22 cellular contexts compared by ENCODE assay signal in the genomic region with DNA sequence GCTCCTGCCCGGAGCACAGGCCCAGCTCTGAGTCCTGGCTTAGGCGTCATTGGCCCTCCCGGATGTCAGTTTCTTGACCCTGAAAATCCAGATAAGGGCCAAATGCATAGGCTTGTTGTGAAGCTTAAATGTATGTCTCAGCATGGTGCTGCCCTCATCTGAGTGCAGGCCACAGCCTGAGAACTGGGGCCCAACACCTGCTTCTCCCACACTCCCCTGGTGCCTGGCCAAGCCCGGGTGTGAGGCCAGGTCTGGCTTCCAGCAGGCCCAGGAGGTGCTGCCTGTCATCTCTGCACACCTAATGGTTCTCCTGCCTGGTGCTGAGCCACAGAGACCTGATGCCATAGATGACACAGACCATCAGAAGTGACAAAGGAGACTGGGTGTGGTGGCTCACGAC. TPM values are rescaled to one million over a fixed set of nuclear protein-coding genes. Genes with fewer than 3 reads are reported as not detected.
DNase-seq lines count a peak whose midpoint lies in the region; ATAC-seq and TF ChIP-seq lines count a peak whose summit lies in the region.
"Had no signal": no experiment of that assay in that cellular context is flagged by ENCODE, and none has a peak within 500 bp of the region (broad histone marks: within the 10 kb centered on the region; RNA-seq: fewer than 3 reads in every experiment).

No MANE protein-coding gene starts in this region.

- intact Hi-C loops in aorta (cut with DNase I) (no loop called here), lower lobe of right lung (cut with DNase I) (no loop called here)

- H3K9me3 ChIP-seq in T-helper 17 cell (ENCODE audit: control insufficient read depth, low read length, poor library complexity, severe bottlenecking) (no peaks in the 10 kb centered on the region), aorta (ENCODE audit: control insufficient read depth, low read length) (no peaks in the 10 kb centered on the region), lower lobe of right lung (no peaks in the 10 kb centered on the region)
- H3K9me3 ChIP-seq: Peyer's patch, SJCRH30 had no signal

- H3K4me1 Mint-ChIP-seq in activated CD4-positive, alpha-beta T cell treated with anti-CD3 and anti-CD28 coated beads, Interleukin-2, amount 10 ng/mL, durations not matched to agents 7 days and 5 days = peaks cover 51% of the 10 kb centered on the region
- peaks cover 28% of the 10 kb centered on the region for H3K4me1 Mint-ChIP-seq in T-helper 17 cell

- peak overlapping the region; percentile 78 for H3K27ac Mint-ChIP-seq in activated CD4-positive, alpha-beta T cell treated with anti-CD3 and anti-CD28 coated beads, Interleukin-2, amount 10 ng/mL, durations not matched to agents 7 days and 5 days
- H3K27ac Mint-ChIP-seq in T-helper 17 cell = peak overlapping the region; percentile 84

- H3K4me3 ChIP-seq in aorta (ENCODE audit: low read length in 2 of 2) (no peak overlapping the region), lower lobe of right lung (no peak overlapping the region)
- H3K4me3 ChIP-seq: Peyer's patch, SJCRH30 had no signal

- no peak for DNase-seq in activated CD4-positive, alpha-beta T cell treated with anti-CD3 and anti-CD28 coated beads, Interleukin-2, amount 10 ng/mL, durations not matched to agents 7 days and 5 days
- DNase-seq in activated CD4-positive, alpha-beta T cell treated with anti-CD3 and anti-CD28 coated beads, Interleukin-2, amount 50 U/mL, for 48 hours = no peak
- DNase-seq in T-helper 17 cell (no peak), islet precursor cell (peak; percentile 34), aorta (peak; percentile 33 to 62), lower lobe of right lung (no peak)
- DNase-seq: AML-193, DMS53, GF-D8, NCI-H1417, NCI-H1930, NCI-H226, NCI-H510A treated with DMSO at 0.1 percent for 48 hours, NCI-H748 treated with DMSO at 0.1 percent for 48 hours, Peyer's patch, SJCRH30 had no signal

- H3K27me3 ChIP-seq in aorta (ENCODE audit: control insufficient read depth in 1 of 2, insufficient read depth in 2 of 2, low read length in 1 of 2) (no peaks in the 10 kb centered on the region), lower lobe of right lung (ENCODE audit: low read depth) (no peaks in the 10 kb centered on the region)
- H3K27me3 ChIP-seq: Peyer's patch had no signal

- TF ChIP-seq CTCF in lower lobe of right lung (IDR thresholded peaks at IDR 0.05) = no peak

- H3K27ac ChIP-seq in aorta (ENCODE audit: low read depth in 1 of 2, low read length in 2 of 2) (no peak overlapping the region), lower lobe of right lung (no peak overlapping the region)
- H3K27ac ChIP-seq: C4-2B, Peyer's patch, SJCRH30 had no signal

- H3K36me3 ChIP-seq in aorta (ENCODE audit: control insufficient read depth in 1 of 2, insufficient read depth in 2 of 2, low read length in 1 of 2) = no peaks in the 10 kb centered on the region
- peaks cover 33% of the 10 kb centered on the region for H3K36me3 ChIP-seq in lower lobe of right lung
- H3K36me3 ChIP-seq: SJCRH30 had no signal

- no peaks in the 10 kb centered on the region for H3K27me3 Mint-ChIP-seq in activated CD4-positive, alpha-beta T cell treated with anti-CD3 and anti-CD28 coated beads, Interleukin-2, amount 10 ng/mL, durations not matched to agents 7 days and 5 days
- H3K27me3 Mint-ChIP-seq in T-helper 17 cell = no peaks in the 10 kb centered on the region
- H3K27me3 Mint-ChIP-seq: IgD-negative memory B cell had no signal

- CTCF ChIA-PET in activated CD4-positive, alpha-beta T cell treated with anti-CD3 and anti-CD28 coated beads, Interleukin-2, amount 10 ng/mL, durations not matched to agents 7 days and 5 days (lab: Charles Lee) = interaction anchor here (0.5 kb wide), 1 partner anchor 75 kb away, joined by 3 read pairs; no protein-coding TSS in a partner anchor

- peaks cover 42% of the 10 kb centered on the region for H3K36me3 Mint-ChIP-seq in activated CD4-positive, alpha-beta T cell treated with anti-CD3 and anti-CD28 coated beads, Interleukin-2, amount 10 ng/mL, durations not matched to agents 7 days and 5 days (ENCODE audit: low read depth)
- H3K36me3 Mint-ChIP-seq in T-helper 17 cell (ENCODE audit: low read depth) = peaks cover 15% of the 10 kb centered on the region

- ATAC-seq in T-helper 17 cell (no peak), aorta (ENCODE audit: low FRiP score) (no peak), GM18858 (IDR thresholded peaks at IDR 0.05; ENCODE audit: unreplicated experiment) (no peak), lower lobe of right lung (no peak)

- POLR2A ChIA-PET in activated CD4-positive, alpha-beta T cell treated with anti-CD3 and anti-CD28 coated beads, Interleukin-2, amount 10 ng/mL, durations not matched to agents 7 days and 5 days (lab: Charles Lee) = interaction anchor here (0.6 kb wide), 1 partner anchor 102 kb away, joined by 3 read pairs; no protein-coding TSS in a partner anchor

- no peak overlapping the region for H3K4me3 Mint-ChIP-seq in activated CD4-positive, alpha-beta T cell treated with anti-CD3 and anti-CD28 coated beads, Interleukin-2, amount 10 ng/mL, durations not matched to agents 7 days and 5 days
- H3K4me3 Mint-ChIP-seq in T-helper 17 cell = no peak overlapping the region
- H3K4me3 Mint-ChIP-seq: IgD-negative memory B cell had no signal

- H3K9me3 Mint-ChIP-seq in activated CD4-positive, alpha-beta T cell treated with anti-CD3 and anti-CD28 coated beads, Interleukin-2, amount 10 ng/mL, durations not matched to agents 7 days and 5 days = no peaks in the 10 kb centered on the region
- H3K9me3 Mint-ChIP-seq: IgD-negative memory B cell had no signal

- H3K4me1 ChIP-seq in aorta (ENCODE audit: control insufficient read depth in 1 of 2, insufficient read depth in 2 of 2, low read length in 2 of 2) = no peaks in the 10 kb centered on the region
- H3K4me1 ChIP-seq in lower lobe of right lung = no peaks in the 10 kb centered on the region
- H3K4me1 ChIP-seq: Peyer's patch, SJCRH30 had no signal

- WGBS in aorta, 2 donors = 88% methylated on average over 5 of the region's 5 CpGs

RNA-seq across cellular contexts. Expression of gene MX2, which starts 14.0 kb away (rescaled TPM):
- total RNA-seq in activated CD4-positive, alpha-beta T cell treated with anti-CD3 and anti-CD28 coated beads, Interleukin-2, amount 10 ng/mL, durations not matched to agents 7 days and 5 days = 100 to 1,000 TPM; 108 to 117 TPM
- total RNA-seq in T-helper 17 cell (10 to 100 TPM; 86.4 to 97.2 TPM), aorta (10 to 100 TPM; 21.5 to 21.8 TPM), lower lobe of right lung (35.5 TPM)
- 1 to 10 TPM in 1 of 2 donors, under 1 TPM in 1; 0.69 to 3.5 TPM for polyA plus RNA-seq in aorta
- total RNA-seq: SJCRH30 had no signal

RNA-seq across cellular contexts. Expression of gene MX1, which starts 50.2 kb away (rescaled TPM):
- 100 to 1,000 TPM; 722 to 723 TPM for total RNA-seq in activated CD4-positive, alpha-beta T cell treated with anti-CD3 and anti-CD28 coated beads, Interleukin-2, amount 10 ng/mL, durations not matched to agents 7 days and 5 days
- total RNA-seq in T-helper 17 cell (10 to 100 TPM; 58.6 to 75.9 TPM), aorta (10 to 100 TPM; 41.0 to 58.1 TPM), lower lobe of right lung (211 TPM)
- 10 to 100 TPM; 16.9 to 24.9 TPM for polyA plus RNA-seq in aorta
- total RNA-seq: SJCRH30 had no signal

RNA-seq across cellular contexts. Expression of gene FAM3B, which starts 59.3 kb away (rescaled TPM):
- total RNA-seq in activated CD4-positive, alpha-beta T cell treated with anti-CD3 and anti-CD28 coated beads, Interleukin-2, amount 10 ng/mL, durations not matched to agents 7 days and 5 days = not detected
- total RNA-seq in T-helper 17 cell = not detected
- 1 to 10 TPM; 2.1 to 3.1 TPM for total RNA-seq in aorta
- 10 to 100 TPM in 1 of 2 donors, under 1 TPM in 1; 0.90 to 28.5 TPM for polyA plus RNA-seq in aorta
- 4.8 TPM for total RNA-seq in lower lobe of right lung
- total RNA-seq: A172, H4, SJCRH30 had no signal
- polyA plus RNA-seq: AG04450, IgD-negative memory B cell had no signal

Comparison
In these comparisons a context has a peak if more than half of its experiments do, and no peak if none do; other contexts are left out.
1. DNase-seq: peak in islet precursor cell (single experiment) and aorta (2 of 2); none in activated CD4-positive, alpha-beta T cell treated with anti-CD3 and anti-CD28 coated beads, Interleukin-2, amount 10 ng/mL, durations not matched to agents 7 days and 5 days (single experiment), activated CD4-positive, alpha-beta T cell treated with anti-CD3 and anti-CD28 coated beads, Interleukin-2, amount 50 U/mL, for 48 hours (0 of 2), T-helper 17 cell (0 of 3) and lower lobe of right lung (single experiment).